In genomic region chr4:151538963-151539362, GRCh38 we compare ENCODE assay signal across 17 cellular contexts.
DNase-seq lines count a peak whose midpoint lies in the region; ATAC-seq and TF ChIP-seq lines count a peak whose summit lies in the region.
"Had no signal": no experiment of that assay in that cellular context is flagged by ENCODE, and none has a peak within 500 bp of the region (broad histone marks: within the 10 kb centered on the region; RNA-seq: fewer than 3 reads in every experiment).

No MANE protein-coding gene starts in this region.

- H3K4me3 ChIP-seq in DND-41 (ENCODE audit: low read depth in 1 of 2, low read length in 2 of 2) (no peak overlapping the region), MM.1S (ENCODE audit: low read length) (no peak overlapping the region), PC-3 (ENCODE audit: low read length) (no peak overlapping the region), brain microvascular endothelial cell (ENCODE audit: low read depth, low read length) (no peak overlapping the region)
- H3K4me3 ChIP-seq: HAP-1 had no signal

- in situ Hi-C loops in brain microvascular endothelial cell (cut with HindIII; ENCODE audit: low pct_ligation_motif_present, low sequenced_read_pairs), result no loop called here

- peak; percentile 10 for DNase-seq in DND-41
- peak; percentile 14 for DNase-seq in MM.1S
- peak; percentile 7 for DNase-seq in PC-3
- DNase-seq in mesothelial cell of epicardium (ENCODE audit: low spot score in 2 of 2, unreplicated experiment in 2 of 2), result no peak
- DNase-seq in DMS114 treated with DMSO at 0.1 percent for 48 hours (lab: John Stamatoyannopoulos, UW; ENCODE audit: unreplicated experiment), result no peak
- DNase-seq in brain microvascular endothelial cell, result no peak
- DNase-seq in NCI-H1105 (lab: John Stamatoyannopoulos, UW), result no peak
- DNase-seq: ACHN; BE2C; CD4-positive, alpha-beta memory T cell; DMS79 treated with DMSO at 0.1 percent for 48 hours; EL had no signal

- no peak overlapping the region for H3K9ac ChIP-seq in DND-41 (ENCODE audit: low read depth, low read length)
- H3K9ac ChIP-seq in MM.1S (ENCODE audit: low read length), result no peak overlapping the region
- H3K9ac ChIP-seq in PC-3 (ENCODE audit: low read length), result no peak overlapping the region
- H3K9ac ChIP-seq: KMS-11 had no signal

- intact Hi-C loops in PC-3 (cut with micrococcal nuclease), result no loop called here

- H3K4me1 Mint-ChIP-seq in mesothelial cell of epicardium, result peaks cover 42% of the 10 kb centered on the region
- H3K4me1 Mint-ChIP-seq: CD4-positive, alpha-beta memory T cell had no signal

- H3F3A ChIP-seq in MM.1S (ENCODE audit: insufficient read depth, low read length) (no peaks in the 10 kb centered on the region), PC-3 (ENCODE audit: low read length, unreplicated experiment) (peaks cover 5% of the 10 kb centered on the region)

- TF ChIP-seq CTCF in DND-41 (IDR thresholded peaks at IDR 0.05; ENCODE audit: borderline replicate concordance, extremely low read depth, low read length, poor library complexity, severe bottlenecking), result no peak
- no peak for TF ChIP-seq CTCF in MM.1S (IDR thresholded peaks at IDR 0.05; ENCODE audit: low read length)
- no peak for TF ChIP-seq CTCF in PC-3 (conservative IDR thresholded peaks at IDR 0.05; ENCODE audit: low read depth, low read length)
- TF ChIP-seq CTCF in mesothelial cell of epicardium (IDR thresholded peaks at IDR 0.05; ENCODE audit: unreplicated experiment), result no peak
- TF ChIP-seq CTCF in brain microvascular endothelial cell (IDR thresholded peaks at IDR 0.05; ENCODE audit: low read depth, low read length, missing control alignments), result no peak

- H3K9me3 Mint-ChIP-seq in mesothelial cell of epicardium, result peaks cover 5% of the 10 kb centered on the region
- H3K9me3 Mint-ChIP-seq: CD4-positive, alpha-beta memory T cell had no signal

- H3K27me3 ChIP-seq in DND-41 (ENCODE audit: insufficient read depth, low read length, poor library complexity) (no peaks in the 10 kb centered on the region), MM.1S (replicated peaks; ENCODE audit: insufficient read depth, low read length) (no peaks in the 10 kb centered on the region), PC-3 (ENCODE audit: low read length) (no peaks in the 10 kb centered on the region), brain microvascular endothelial cell (replicated peaks) (no peaks in the 10 kb centered on the region)
- H3K27me3 ChIP-seq: BE2C had no signal

- H3K36me3 ChIP-seq in DND-41 (ENCODE audit: insufficient read depth, low read length) (no peaks in the 10 kb centered on the region), MM.1S (replicated peaks; ENCODE audit: insufficient read depth, low read length) (no peaks in the 10 kb centered on the region), PC-3 (ENCODE audit: low read depth, low read length) (no peaks in the 10 kb centered on the region), brain microvascular endothelial cell (replicated peaks) (no peaks in the 10 kb centered on the region)
- H3K36me3 ChIP-seq: BE2C, HAP-1 had no signal

- CTCF ChIA-PET in PC-3 (lab: Charles Lee), result no interaction called here

- POLR2A ChIA-PET in PC-3 (lab: Charles Lee; ENCODE audit: unreplicated experiment), result no interaction called here

- ATAC-seq in DND-41 (ENCODE audit: insufficient read depth, low read depth), result peak; percentile 85
- ATAC-seq in PC-3, result no peak
- no peak for ATAC-seq in GM21367 (IDR thresholded peaks at IDR 0.05; ENCODE audit: unreplicated experiment)
- ATAC-seq: HepG2 had no signal

- no peaks in the 10 kb centered on the region for H3K27me3 Mint-ChIP-seq in mesothelial cell of epicardium (ENCODE audit: low read depth)

- BruUV-seq in PC-3 (replicated peaks; lab: Mats Ljungman, UMichigan), result no TSS peak

- H3K9me3 ChIP-seq in DND-41 (ENCODE audit: insufficient read depth, low read length, severe bottlenecking) (no peaks in the 10 kb centered on the region), MM.1S (replicated peaks; ENCODE audit: insufficient read depth, low read length) (no peaks in the 10 kb centered on the region), PC-3 (ENCODE audit: low read length) (no peaks in the 10 kb centered on the region)
- H3K9me3 ChIP-seq: BE2C, HAP-1 had no signal

- no peaks in the 10 kb centered on the region for H3K9me2 ChIP-seq in MM.1S (replicated peaks; ENCODE audit: insufficient read depth, low read length)
- H3K9me2 ChIP-seq in PC-3 (replicated peaks; ENCODE audit: low read length), result no peaks in the 10 kb centered on the region

- H2AFZ ChIP-seq in DND-41 (ENCODE audit: low read depth, low read length) (no peak overlapping the region), MM.1S (ENCODE audit: low read length) (no peak overlapping the region), PC-3 (ENCODE audit: low read length) (no peak overlapping the region)

- H4K20me1 ChIP-seq in DND-41 (ENCODE audit: insufficient read depth, low read length) (no peaks in the 10 kb centered on the region), MM.1S (ENCODE audit: insufficient read depth, low read length) (no peaks in the 10 kb centered on the region), PC-3 (ENCODE audit: low read length) (no peaks in the 10 kb centered on the region)

- peaks cover 9% of the 10 kb centered on the region for H3K4me1 ChIP-seq in DND-41 (ENCODE audit: insufficient read depth, low read length)
- H3K4me1 ChIP-seq in MM.1S (ENCODE audit: low read length), result no peaks in the 10 kb centered on the region
- H3K4me1 ChIP-seq in PC-3 (ENCODE audit: insufficient read depth, low read length), result peaks cover 37% of the 10 kb centered on the region

- H3K4me2 ChIP-seq in DND-41 (ENCODE audit: insufficient read depth, low read length), result no peak overlapping the region
- no peak overlapping the region for H3K4me2 ChIP-seq in MM.1S (ENCODE audit: low read depth, low read length)
- H3K4me2 ChIP-seq in PC-3 (ENCODE audit: low read length), result no peak overlapping the region
- H3K4me2 ChIP-seq: KMS-11 had no signal

- peak overlapping the region; percentile 39 for H3K27ac Mint-ChIP-seq in mesothelial cell of epicardium
- H3K27ac Mint-ChIP-seq: CD14-positive monocyte; CD4-positive, alpha-beta memory T cell had no signal

- H3K79me2 ChIP-seq in DND-41 (ENCODE audit: insufficient read depth, low read length) (no peaks in the 10 kb centered on the region), MM.1S (ENCODE audit: low read length) (no peaks in the 10 kb centered on the region), PC-3 (ENCODE audit: low read length) (peaks cover 8% of the 10 kb centered on the region; the same call in 1 of the 2 replicates)

- no peak overlapping the region for H3K4me3 Mint-ChIP-seq in mesothelial cell of epicardium
- H3K4me3 Mint-ChIP-seq: CD14-positive monocyte; CD4-positive, alpha-beta memory T cell had no signal

- H3K27ac ChIP-seq in DND-41 (ENCODE audit: low read length) (no peak overlapping the region), MM.1S (ENCODE audit: low read length) (no peak overlapping the region), PC-3 (ENCODE audit: low read length) (no peak overlapping the region), brain microvascular endothelial cell (no peak overlapping the region)
- H3K27ac ChIP-seq: KMS-11 had no signal

- no peaks in the 10 kb centered on the region for H3K36me3 Mint-ChIP-seq in mesothelial cell of epicardium
- H3K36me3 Mint-ChIP-seq: CD14-positive monocyte; CD4-positive, alpha-beta memory T cell had no signal

Comparison
In these comparisons a context has a peak if more than half of its experiments do, and no peak if none do; other contexts are left out.
1. DNase-seq: peak in DND-41 (single experiment), MM.1S (single experiment) and PC-3 (single experiment); none in mesothelial cell of epicardium (0 of 2), DMS114 treated with DMSO at 0.1 percent for 48 hours (single experiment), brain microvascular endothelial cell (single experiment) and NCI-H1105 (single experiment).